17 cellular contexts compared by ENCODE assay signal in genomic region chr12:54386781-54387467, GRCh38. TPM values are rescaled to one million over a fixed set of nuclear protein-coding genes. Genes with fewer than 3 reads are reported as not detected.
DNase-seq lines count a peak whose midpoint lies in the region; ATAC-seq and TF ChIP-seq lines count a peak whose summit lies in the region.
"Had no signal": no experiment of that assay in that cellular context is flagged by ENCODE, and none has a peak within 500 bp of the region (broad histone marks: within the 10 kb centered on the region; RNA-seq: fewer than 3 reads in every experiment).

No MANE protein-coding gene starts in this region.

- no peak overlapping the region for H2AFZ ChIP-seq in neural progenitor cell (replicated peaks)

- TF ChIP-seq CTCF in 22Rv1 (IDR thresholded peaks at IDR 0.05): no peak
- TF ChIP-seq CTCF in RWPE1 (conservative IDR thresholded peaks at IDR 0.05; ENCODE audit: low read depth): no peak
- TF ChIP-seq CTCF in endothelial cell (IDR thresholded peaks at IDR 0.05; ENCODE audit: unreplicated experiment): no peak
- TF ChIP-seq CTCF in neural progenitor cell (IDR thresholded peaks at IDR 0.05): no peak

- H3K4me3 Mint-ChIP-seq in endothelial cell (ENCODE audit: unreplicated experiment) (peak overlapping the region; percentile 42), neural progenitor cell (no peak overlapping the region)
- H3K4me3 Mint-ChIP-seq: activated CD8-positive, alpha-beta memory T cell treated with anti-CD3 and anti-CD28 coated beads, Interleukin-2, amount 10 ng/mL, durations not matched to agents 7 days and 5 days had no signal

- no peak for DNase-seq in RWPE1 (ENCODE audit: low spot score)
- no peak for DNase-seq in endothelial cell (ENCODE audit: low spot score)
- DNase-seq in neural progenitor cell (ENCODE audit: low spot score): no peak
- no peak for DNase-seq in GDM1 (lab: John Stamatoyannopoulos, UW)
- DNase-seq in NCI-H345 treated with DMSO at 0.1 percent for 48 hours (lab: John Stamatoyannopoulos, UW; ENCODE audit: unreplicated experiment): no peak
- DNase-seq in central memory CD4-positive, alpha-beta T cell: no peak
- DNase-seq: activated CD8-positive, alpha-beta memory T cell treated with anti-CD3 and anti-CD28 coated beads, Interleukin-2, amount 10 ng/mL, durations not matched to agents 7 days and 5 days; activated gamma-delta T cell treated with Interleukin-2 at 50 U/mL for 16 hours; NCI-H2107; NCI-H774; sigmoid colon had no signal

- peaks cover 42% of the 10 kb centered on the region for H4K20me1 ChIP-seq in neural progenitor cell (ENCODE audit: low read depth)

- CTCF ChIA-PET in RWPE1 (lab: Yijun Ruan, JAX): interaction anchor here (0.6 to 1.3 kb wide), 4 partner anchors 13 to 62 kb away, joined by 3 to 4 read pairs (median 4); partner anchors contain the start of gene COPZ1

- H3K4me3 ChIP-seq in neural progenitor cell: no peak overlapping the region
- H3K4me3 ChIP-seq: GM12878, lung, sigmoid colon had no signal

- H3K9me3 Mint-ChIP-seq in endothelial cell (ENCODE audit: unreplicated experiment) (no peaks in the 10 kb centered on the region), neural progenitor cell (no peaks in the 10 kb centered on the region)

- peak overlapping the region; percentile 85 for H3K4me2 ChIP-seq in neural progenitor cell

- peak overlapping the region; percentile 36 for H3K27ac Mint-ChIP-seq in endothelial cell (ENCODE audit: unreplicated experiment)
- no peak overlapping the region for H3K27ac Mint-ChIP-seq in neural progenitor cell
- H3K27ac Mint-ChIP-seq: activated CD8-positive, alpha-beta memory T cell treated with anti-CD3 and anti-CD28 coated beads, Interleukin-2, amount 10 ng/mL, durations not matched to agents 7 days and 5 days had no signal

- H3K27me3 Mint-ChIP-seq in endothelial cell (ENCODE audit: unreplicated experiment) (peaks cover 16% of the 10 kb centered on the region), neural progenitor cell (ENCODE audit: insufficient read depth, low read depth) (no peaks in the 10 kb centered on the region)
- H3K27me3 Mint-ChIP-seq: activated CD8-positive, alpha-beta memory T cell treated with anti-CD3 and anti-CD28 coated beads, Interleukin-2, amount 10 ng/mL, durations not matched to agents 7 days and 5 days had no signal

- H3K36me3 ChIP-seq in neural progenitor cell: no peaks in the 10 kb centered on the region
- H3K36me3 ChIP-seq: neutrophil, sigmoid colon had no signal

- peaks cover 69% of the 10 kb centered on the region for H3K4me1 ChIP-seq in neural progenitor cell

- no peak overlapping the region for H3K9ac ChIP-seq in neural progenitor cell

- peaks cover 29% of the 10 kb centered on the region for H3K79me2 ChIP-seq in neural progenitor cell (ENCODE audit: low read depth)

- peaks cover 55% of the 10 kb centered on the region for H3F3A ChIP-seq in neural progenitor cell (ENCODE audit: low read depth)

- H3K4me1 Mint-ChIP-seq in endothelial cell (ENCODE audit: unreplicated experiment) (peaks cover 35% of the 10 kb centered on the region), neural progenitor cell (peaks cover 67% of the 10 kb centered on the region)

- POLR2A ChIA-PET in RWPE1 (lab: Yijun Ruan, JAX; ENCODE audit: low non-redundant PET): no interaction called here

- no peaks in the 10 kb centered on the region for H3K9me3 ChIP-seq in neural progenitor cell (ENCODE audit: low read depth)
- H3K9me3 ChIP-seq: neutrophil, sigmoid colon had no signal

- no peaks in the 10 kb centered on the region for H3K27me3 ChIP-seq in neural progenitor cell
- H3K27me3 ChIP-seq: sigmoid colon had no signal

- H3K27ac ChIP-seq in 22Rv1 (peak overlapping the region; percentile 99), RWPE1 (peak overlapping the region; percentile 87), neural progenitor cell (peak overlapping the region; percentile 5)
- H3K27ac ChIP-seq: neutrophil had no signal

- peaks cover 4% of the 10 kb centered on the region for H3K36me3 Mint-ChIP-seq in endothelial cell (ENCODE audit: low read depth, unreplicated experiment)
- H3K36me3 Mint-ChIP-seq in neural progenitor cell: peaks cover 3% of the 10 kb centered on the region
- H3K36me3 Mint-ChIP-seq: activated CD8-positive, alpha-beta memory T cell treated with anti-CD3 and anti-CD28 coated beads, Interleukin-2, amount 10 ng/mL, durations not matched to agents 7 days and 5 days had no signal

- no peak for ATAC-seq in GM19467 (IDR thresholded peaks at IDR 0.05; ENCODE audit: unreplicated experiment)
- ATAC-seq: activated CD8-positive, alpha-beta memory T cell treated with anti-CD3 and anti-CD28 coated beads, Interleukin-2, amount 10 ng/mL, durations not matched to agents 7 days and 5 days; GM12878; HepG2 had no signal

RNA-seq across cellular contexts. Expression of gene ZNF385A, which starts 2.4 kb away (rescaled TPM):
- total RNA-seq in endothelial cell (ENCODE audit: unreplicated experiment) (15.6 TPM), neural progenitor cell (ENCODE audit: low replicate concordance) (6.2 and 7.2 TPM in 2 replicates)

RNA-seq across cellular contexts. Expression of gene GPR84, which starts 22.6 kb away (rescaled TPM):
- total RNA-seq in endothelial cell (ENCODE audit: unreplicated experiment) (0.41 TPM), neural progenitor cell (ENCODE audit: low replicate concordance) (not detected in 2 replicates)
- total RNA-seq: HepG2 had no signal

RNA-seq across cellular contexts. Expression of gene ITGA5, which starts 32.1 kb away (rescaled TPM):
- total RNA-seq in endothelial cell (ENCODE audit: unreplicated experiment) (688 TPM), neural progenitor cell (ENCODE audit: low replicate concordance) (37.7 and 70.8 TPM in 2 replicates)

Comparison
In these comparisons a context has a peak if more than half of its experiments do, and no peak if none do; other contexts are left out.
1. H3K27ac ChIP-seq: peak in every context shown above with its lines; median percentile 99 in 22Rv1; 87 in RWPE1; 5 in neural progenitor cell.